8 cellular contexts compared by ENCODE assay signal in the genomic region with DNA sequence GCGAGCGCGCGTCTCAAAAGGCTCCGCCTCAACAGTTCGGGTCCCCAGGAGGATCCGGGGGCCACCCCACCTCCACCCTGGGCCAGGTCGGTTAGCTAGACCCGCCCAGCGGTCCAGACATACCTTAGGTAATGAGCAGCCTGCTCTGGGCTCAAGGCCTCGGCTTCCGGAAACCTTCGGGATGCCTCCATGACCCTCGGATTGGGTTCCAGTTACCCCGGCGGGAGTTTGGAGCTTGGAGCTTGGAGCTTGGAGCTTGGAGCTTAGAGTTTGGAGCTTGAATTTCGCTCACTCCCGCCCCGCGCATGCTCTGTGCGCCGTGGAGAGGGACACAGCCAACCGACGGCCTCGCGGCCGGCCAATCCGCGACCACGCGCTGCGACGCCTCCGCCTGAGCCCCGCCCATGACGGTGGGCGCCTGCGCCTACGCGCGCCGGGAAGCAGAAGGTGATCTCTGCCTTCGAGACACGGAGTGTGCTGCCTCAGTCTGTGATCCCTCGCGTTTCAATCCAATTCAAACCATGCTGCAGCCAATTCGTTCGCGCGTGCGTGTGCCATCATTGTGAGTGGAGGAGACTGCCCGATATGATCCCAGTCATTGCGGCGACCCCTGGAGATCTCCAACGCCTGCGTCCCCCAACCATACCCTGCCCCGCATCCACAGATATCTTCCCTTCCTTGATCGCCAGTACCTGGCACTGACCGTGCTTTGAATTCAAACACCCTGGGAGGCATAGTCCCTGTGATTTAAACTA. TPM values are rescaled to one million over a fixed set of nuclear protein-coding genes. Genes with fewer than 3 reads are reported as not detected.
DNase-seq lines count a peak whose midpoint lies in the region; ATAC-seq and TF ChIP-seq lines count a peak whose summit lies in the region.

A gene with protein sequence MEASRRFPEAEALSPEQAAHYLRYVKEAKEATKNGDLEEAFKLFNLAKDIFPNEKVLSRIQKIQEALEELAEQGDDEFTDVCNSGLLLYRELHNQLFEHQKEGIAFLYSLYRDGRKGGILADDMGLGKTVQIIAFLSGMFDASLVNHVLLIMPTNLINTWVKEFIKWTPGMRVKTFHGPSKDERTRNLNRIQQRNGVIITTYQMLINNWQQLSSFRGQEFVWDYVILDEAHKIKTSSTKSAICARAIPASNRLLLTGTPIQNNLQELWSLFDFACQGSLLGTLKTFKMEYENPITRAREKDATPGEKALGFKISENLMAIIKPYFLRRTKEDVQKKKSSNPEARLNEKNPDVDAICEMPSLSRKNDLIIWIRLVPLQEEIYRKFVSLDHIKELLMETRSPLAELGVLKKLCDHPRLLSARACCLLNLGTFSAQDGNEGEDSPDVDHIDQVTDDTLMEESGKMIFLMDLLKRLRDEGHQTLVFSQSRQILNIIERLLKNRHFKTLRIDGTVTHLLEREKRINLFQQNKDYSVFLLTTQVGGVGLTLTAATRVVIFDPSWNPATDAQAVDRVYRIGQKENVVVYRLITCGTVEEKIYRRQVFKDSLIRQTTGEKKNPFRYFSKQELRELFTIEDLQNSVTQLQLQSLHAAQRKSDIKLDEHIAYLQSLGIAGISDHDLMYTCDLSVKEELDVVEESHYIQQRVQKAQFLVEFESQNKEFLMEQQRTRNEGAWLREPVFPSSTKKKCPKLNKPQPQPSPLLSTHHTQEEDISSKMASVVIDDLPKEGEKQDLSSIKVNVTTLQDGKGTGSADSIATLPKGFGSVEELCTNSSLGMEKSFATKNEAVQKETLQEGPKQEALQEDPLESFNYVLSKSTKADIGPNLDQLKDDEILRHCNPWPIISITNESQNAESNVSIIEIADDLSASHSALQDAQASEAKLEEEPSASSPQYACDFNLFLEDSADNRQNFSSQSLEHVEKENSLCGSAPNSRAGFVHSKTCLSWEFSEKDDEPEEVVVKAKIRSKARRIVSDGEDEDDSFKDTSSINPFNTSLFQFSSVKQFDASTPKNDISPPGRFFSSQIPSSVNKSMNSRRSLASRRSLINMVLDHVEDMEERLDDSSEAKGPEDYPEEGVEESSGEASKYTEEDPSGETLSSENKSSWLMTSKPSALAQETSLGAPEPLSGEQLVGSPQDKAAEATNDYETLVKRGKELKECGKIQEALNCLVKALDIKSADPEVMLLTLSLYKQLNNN (minus strand): TSS at position 307 of the 755 bp plus-strand sequence. CDS start 116 bp downstream, at position 191.

- peak within 1 kb of the TSS; percentile 58 for H3K4me3 ChIP-seq in epithelial cell of proximal tubule (ENCODE audit: low read depth, low read length)

- TF ChIP-seq CTCF in epithelial cell of proximal tubule (conservative IDR thresholded peaks at IDR 0.05; ENCODE audit: low read depth, low read length), result no peak

- peak; percentile 98 for ATAC-seq in GM21390 (IDR thresholded peaks at IDR 0.05; ENCODE audit: unreplicated experiment)

- DNase-seq in D341Med (ENCODE audit: low spot score) (peak; percentile 95), HUDEP-2 (lab: John Stamatoyannopoulos, UW; ENCODE audit: unreplicated experiment in 76 of 76) (peak in 75 of 76 experiments; percentile 2 to 86 (median 74)), OCI-M2 (lab: John Stamatoyannopoulos, UW; ENCODE audit: unreplicated experiment) (peak; percentile 11), activated T-cell treated with anti-CD3 and anti-CD28 coated beads for 4 hours (peak; percentile 68), epithelial cell of proximal tubule (ENCODE audit: low read depth) (no peak), mucosa of gallbladder (ENCODE audit: low spot score) (peak; percentile 87)
- DNase-seq in stimulated activated CD8-positive, alpha-beta memory T cell treated with anti-CD3 and anti-CD28 coated beads, Interleukin-4, amount 100 ng/mL, for 4 hours (ENCODE audit: low read depth in 2 of 2, low spot score in 1 of 2), result peak; percentile 51 to 73

RNA-seq across cellular contexts. Expression of the gene that starts here (rescaled TPM):
- 6.6 and 9.5 TPM in 2 replicates for total RNA-seq in epithelial cell of proximal tubule
- 0.23 TPM for total RNA-seq in mucosa of gallbladder

Comparison
In these comparisons a context has a peak if more than half of its experiments do, and no peak if none do; other contexts are left out.
1. Peak in DNase-seq in mucosa of gallbladder; RNA of the gene not detected or under 1 TPM.